Comparison of ENCODE assay signal across 1 cellular context in genomic region chr5:138354387-138354786, GRCh38.
TF ChIP-seq lines count a peak whose summit lies in the region.

No MANE protein-coding gene starts in this region.

TF ChIP-seq in HepG2, 621 proteins besides CTCF, POLR2A, EP300 and RAD21:
- TF ChIP-seq SNAPC2 (CRISPR knock-in tag; IDR thresholded peaks at IDR 0.05), result no peak
- TF ChIP-seq ZNF260 (CRISPR knock-in tag; IDR thresholded peaks at IDR 0.05; ENCODE audit: borderline replicate concordance, low read depth), result no peak
- no peak for TF ChIP-seq ZNF572 (CRISPR knock-in tag; IDR thresholded peaks at IDR 0.05)
- peak; percentile 62; the same call in 1 of the 2 replicates for TF ChIP-seq ZNF263 (CRISPR knock-in tag; IDR thresholded peaks at IDR 0.05)
- TF ChIP-seq HINFP (CRISPR knock-in tag; IDR thresholded peaks at IDR 0.05; ENCODE audit: low read depth), result no peak
